Comparison of ENCODE assay signal across 1 cellular context in genomic region chr10:1119027-1119426, GRCh38.
TF ChIP-seq lines count a peak whose summit lies in the region.

No MANE protein-coding gene starts in this region.

TF ChIP-seq in SK-N-SH, 30 proteins besides CTCF, POLR2A, EP300 and RAD21 (continued from another document):
- TF ChIP-seq ZBTB33 (IDR thresholded peaks at IDR 0.05; ENCODE audit: borderline replicate concordance, low read depth), result no peak
- no peak for TF ChIP-seq NFIC (IDR thresholded peaks at IDR 0.05; ENCODE audit: borderline replicate concordance)
- TF ChIP-seq FOXM1 (IDR thresholded peaks at IDR 0.05; ENCODE audit: low read depth), result no peak
- no peak for TF ChIP-seq IRF3 (IDR thresholded peaks at IDR 0.05; ENCODE audit: low read depth, low read length)
- TF ChIP-seq TEAD4 (IDR thresholded peaks at IDR 0.05; ENCODE audit: borderline replicate concordance, insufficient read depth), result no peak
- peak; percentile 44; the same call in 1 of the 2 replicates for TF ChIP-seq FOXJ3 (CRISPR knock-in tag; IDR thresholded peaks at IDR 0.05)
- TF ChIP-seq RFX5 (IDR thresholded peaks at IDR 0.05; ENCODE audit: low read length), result no peak
- no peak for TF ChIP-seq RCOR1 (IDR thresholded peaks at IDR 0.05; ENCODE audit: low read length)
- no peak for TF ChIP-seq USF1 (IDR thresholded peaks at IDR 0.05; ENCODE audit: borderline replicate concordance, low read depth)
- no peak for TF ChIP-seq ELF1 (IDR thresholded peaks at IDR 0.05)
- no peak for TF ChIP-seq EZH2phosphoT487 (IDR thresholded peaks at IDR 0.05; ENCODE audit: borderline replicate concordance, low read depth)
- peak; percentile 33; the same call in 1 of the 2 replicates for TF ChIP-seq MXI1 (IDR thresholded peaks at IDR 0.05; ENCODE audit: low read depth, low read length)
- TF ChIP-seq POLR2AphosphoS5 (IDR thresholded peaks at IDR 0.05; ENCODE audit: low read depth, low read length), result no peak
- TF ChIP-seq FOSL2 (IDR thresholded peaks at IDR 0.05; ENCODE audit: borderline replicate concordance, low read depth), result no peak
- no peak for TF ChIP-seq YY1 (IDR thresholded peaks at IDR 0.05; ENCODE audit: low read depth)
- TF ChIP-seq NRF1 (IDR thresholded peaks at IDR 0.05; ENCODE audit: low read depth, low read length), result no peak
- TF ChIP-seq TAF1 (IDR thresholded peaks at IDR 0.05; ENCODE audit: borderline replicate concordance, low read depth, low read length), result no peak
- peak; percentile 91 for TF ChIP-seq GATA2 (CRISPR knock-in tag; IDR thresholded peaks at IDR 0.05)
- TF ChIP-seq JUND (IDR thresholded peaks at IDR 0.05), result no peak
- no peak for TF ChIP-seq MAX (IDR thresholded peaks at IDR 0.05; ENCODE audit: low read depth)
